8 cellular contexts compared by ENCODE assay signal in genomic region chr3:139389552-139390368, GRCh38. TPM values are rescaled to one million over a fixed set of nuclear protein-coding genes. Genes with fewer than 3 reads are reported as not detected.
DNase-seq lines count a peak whose midpoint lies in the region; ATAC-seq and TF ChIP-seq lines count a peak whose summit lies in the region.

Gene COPB2 (minus strand): TSS chr3:139389647. CDS start chr3:139389550, 97 bp downstream.

- peak within 1 kb of the TSS; percentile 90 for H3K27ac ChIP-seq in caudate nucleus (ENCODE audit: low read depth, low read length)
- H3K27ac ChIP-seq in smooth muscle cell (ENCODE audit: low read depth), result peak within 1 kb of the TSS; percentile 100

- peaks cover 15% of the 10 kb centered on the region for H3K36me3 Mint-ChIP-seq in activated B cell treated with CpG ODN at 0.5 μM for 24 hours (ENCODE audit: low read depth)

- H3K4me1 ChIP-seq in smooth muscle cell (ENCODE audit: low read depth), result peaks cover 19% of the 10 kb centered on the region

- H3F3A ChIP-seq in smooth muscle cell (ENCODE audit: low read depth), result no peaks in the 10 kb centered on the region

- peak within 1 kb of the TSS; percentile 94 for H3K27ac Mint-ChIP-seq in activated B cell treated with CpG ODN at 0.5 μM for 24 hours

- peak within 1 kb of the TSS; percentile 97 for H3K4me2 ChIP-seq in smooth muscle cell

- H2AFZ ChIP-seq in smooth muscle cell (ENCODE audit: low read depth), result peak within 1 kb of the TSS; percentile 73

- no peak for TF ChIP-seq CTCF in activated B cell treated with CpG ODN at 0.5 μM for 24 hours (IDR thresholded peaks at IDR 0.05)
- TF ChIP-seq CTCF in smooth muscle cell (IDR thresholded peaks at IDR 0.05; ENCODE audit: borderline replicate concordance, insufficient read depth, poor library complexity, severe bottlenecking), result no peak

- H4K20me1 ChIP-seq in smooth muscle cell (ENCODE audit: low read depth), result peaks cover 35% of the 10 kb centered on the region

- TF ChIP-seq POLR2A in GM18951 (IDR thresholded peaks at IDR 0.05; ENCODE audit: extremely low read depth, insufficient read depth, insufficient read length), result peak; percentile 78

- H3K79me2 ChIP-seq in smooth muscle cell (ENCODE audit: low read depth), result peaks cover 62% of the 10 kb centered on the region

- peak within 1 kb of the TSS; percentile 97 for H3K4me3 ChIP-seq in smooth muscle cell

- ATAC-seq in HG03196 (IDR thresholded peaks at IDR 0.05; ENCODE audit: unreplicated experiment), result peak; percentile 99
- ATAC-seq in activated B cell treated with CpG ODN at 0.5 μM for 24 hours (ENCODE audit: low read depth), result peak; percentile 96

- in situ Hi-C loops in GM18951 (cut with MboI; ENCODE audit: low sequenced_read_pairs, unreplicated experiment), result no loop called here

- H3K36me3 ChIP-seq in smooth muscle cell (ENCODE audit: low read depth), result no peaks in the 10 kb centered on the region

- 1% methylated on average over 52 of the region's 52 CpGs for WGBS in smooth muscle cell (ENCODE audit: low lambda C conversion rate)

- H3K9ac ChIP-seq in smooth muscle cell (ENCODE audit: low read depth), result peak within 1 kb of the TSS; percentile 100

- H3K4me3 Mint-ChIP-seq in activated B cell treated with CpG ODN at 0.5 μM for 24 hours, result peak within 1 kb of the TSS; percentile 91

- peaks cover 45% of the 10 kb centered on the region for H3K4me1 Mint-ChIP-seq in activated B cell treated with CpG ODN at 0.5 μM for 24 hours

- no peaks in the 10 kb centered on the region for H3K9me3 ChIP-seq in smooth muscle cell (replicated peaks; ENCODE audit: low read depth)

- POLR2A ChIA-PET in activated B cell treated with CpG ODN at 0.5 μM for 24 hours (lab: Charles Lee), result interaction anchor here (1.0 to 2.1 kb wide), 8 partner anchors 10 to 1552 kb away, joined by 3 to 13 read pairs (median 4); partner anchors contain the start of genes CEP70, MRPS22 and SLC25A36

- CTCF ChIA-PET in activated B cell treated with CpG ODN at 0.5 μM for 24 hours (lab: Charles Lee), result no interaction called here

- DNase-seq in AG08395 (ENCODE audit: low spot score) (peak; percentile 99), NCI-H345 (lab: John Stamatoyannopoulos, UW) (peak; percentile 96), activated B cell treated with CpG ODN at 0.5 μM for 24 hours (peak; percentile 99), caudate nucleus (lab: John Stamatoyannopoulos, UW) (peak; percentile 81 to 99 (median 97)), iPS-NIHi7 (ENCODE audit: extremely low spot score) (peak; percentile 98), smooth muscle cell (lab: John Stamatoyannopoulos, UW; ENCODE audit: unreplicated experiment) (peak; percentile 95)

- H3K27me3 Mint-ChIP-seq in activated B cell treated with CpG ODN at 0.5 μM for 24 hours, result no peaks in the 10 kb centered on the region

- H3K9me3 Mint-ChIP-seq in activated B cell treated with CpG ODN at 0.5 μM for 24 hours, result no peaks in the 10 kb centered on the region

- intact Hi-C loops in activated B cell treated with CpG ODN at 0.5 μM for 24 hours (cut with micrococcal nuclease), result loop anchor here (1.0 to 5.0 kb wide), 6 partner anchors 46 to 1552 kb away; partner anchors contain the start of genes ARMC8, CEP70, NMNAT3 and PIK3CB

- H3K27me3 ChIP-seq in smooth muscle cell (ENCODE audit: low read depth), result no peaks in the 10 kb centered on the region

RNA-seq across cellular contexts. Expression of gene COPB2, which starts in this region (rescaled TPM):
- total RNA-seq in activated B cell treated with CpG ODN at 0.5 μM for 24 hours (87.0 and 91.4 TPM in 2 replicates), smooth muscle cell (157 and 259 TPM in 2 replicates)
- 173 and 194 TPM in 2 replicates for polyA plus RNA-seq in smooth muscle cell

Comparison
In these comparisons a context has a peak if more than half of its experiments do, and no peak if none do; other contexts are left out.
1. Peak in every context shown above with its lines: DNase-seq, ATAC-seq, H3K4me3 ChIP-seq and H3K27ac ChIP-seq.